In genomic region chr1:19696820-19697219, GRCh38 we compare ENCODE assay signal across 11 cellular contexts. TPM values are rescaled to one million over a fixed set of nuclear protein-coding genes. Genes with fewer than 3 reads are reported as not detected.
"Had no signal": no experiment of that assay in that cellular context is flagged by ENCODE, and none has a peak within 500 bp of the region (broad histone marks: within the 10 kb centered on the region; RNA-seq: fewer than 3 reads in every experiment).

No MANE protein-coding gene starts in this region.

- FAIRE-seq: HTR-8/SVneo had no signal

- H3K9ac ChIP-seq: KMS-11 had no signal

- DNase-seq: IMR-90, Karpas-422, Kasumi-1, KBM-7, KG1 had no signal

- H3K27ac ChIP-seq: HL-60, KMS-11 had no signal

- H3K4me2 ChIP-seq: KMS-11 had no signal

RNA-seq across cellular contexts. Expression of gene HTR6, which starts 32.1 kb away (rescaled TPM):
- total RNA-seq: HT-29, HT1080, IMR-90 had no signal
- polyA plus RNA-seq: IgD-negative memory B cell, IMR-90 had no signal
